In genomic region chr3:197286678-197287077, GRCh38 we compare ENCODE assay signal across 16 cellular contexts.
"Had no signal": no experiment of that assay in that cellular context is flagged by ENCODE, and none has a peak within 500 bp of the region (broad histone marks: within the 10 kb centered on the region; RNA-seq: fewer than 3 reads in every experiment).

No MANE protein-coding gene starts in this region.

- H3K4me3 ChIP-seq: heart left ventricle, prostate gland, sigmoid colon, skin epidermis had no signal

- H3K4me1 ChIP-seq: parathyroid adenoma, prostate gland had no signal

- DNase-seq: foreskin keratinocyte; heart left ventricle; hippocampal formation; mesendoderm; naive thymus-derived CD4-positive, alpha-beta T cell; nephron progenitor cell; sigmoid colon; stimulated activated CD4-positive, alpha-beta T cell treated with anti-CD3 and anti-CD28 coated beads, Interleukin-2, amount 100 ng/mL, for 24 hours; stimulated activated CD4-positive, alpha-beta T cell treated with anti-CD3 and anti-CD28 coated beads, Interleukin-4, amount 100 ng/mL, for 4 hours; stimulated activated naive CD4-positive, alpha-beta T cell; trophoblast cell had no signal

- H3K27me3 Mint-ChIP-seq: dendritic cell treated with granulocyte-macrophage colony-stimulating factor and Interleukin-4, amounts not matched to agents 40 ng/mL and 50 ng/mL, for 4 days; naive thymus-derived CD4-positive, alpha-beta T cell had no signal

- H3K9me3 Mint-ChIP-seq: dendritic cell treated with granulocyte-macrophage colony-stimulating factor and Interleukin-4, amounts not matched to agents 40 ng/mL and 50 ng/mL, for 4 days; naive thymus-derived CD4-positive, alpha-beta T cell had no signal

- H2AFZ ChIP-seq: parathyroid adenoma had no signal

- H3K27me3 ChIP-seq: foreskin keratinocyte, heart left ventricle, sigmoid colon had no signal

- H3K4me3 Mint-ChIP-seq: dendritic cell treated with granulocyte-macrophage colony-stimulating factor and Interleukin-4, amounts not matched to agents 40 ng/mL and 50 ng/mL, for 4 days; nephron progenitor cell had no signal

- FAIRE-seq: colon had no signal

- H3K36me3 ChIP-seq: prostate gland had no signal

- ATAC-seq: foreskin keratinocyte; heart left ventricle; naive thymus-derived CD4-positive, alpha-beta T cell had no signal

- H3K9me3 ChIP-seq: heart left ventricle, prostate gland, sigmoid colon had no signal

- H3K27ac Mint-ChIP-seq: dendritic cell treated with granulocyte-macrophage colony-stimulating factor and Interleukin-4, amounts not matched to agents 40 ng/mL and 50 ng/mL, for 4 days; naive thymus-derived CD4-positive, alpha-beta T cell; nephron progenitor cell had no signal

- H3K27ac ChIP-seq: foreskin keratinocyte, heart left ventricle, parathyroid adenoma, prostate gland, sigmoid colon, skin epidermis had no signal

- H3K9ac ChIP-seq: parathyroid adenoma had no signal
